Comparison of ENCODE assay signal across 8 cellular contexts in genomic region chr11:2933376-2934056, GRCh38. TPM values are rescaled to one million over a fixed set of nuclear protein-coding genes. Genes with fewer than 3 reads are reported as not detected.
A peak's percentile ranks its signal among the peaks of the same experiment; 100 is the strongest.
DNase-seq lines count a peak whose midpoint lies in the region; ATAC-seq and TF ChIP-seq lines count a peak whose summit lies in the region.

No MANE protein-coding gene starts in this region.

- H3K27ac Mint-ChIP-seq in chondrocyte (ENCODE audit: unreplicated experiment): peak overlapping the region; percentile 83

- H3K4me1 Mint-ChIP-seq in chondrocyte (ENCODE audit: low read depth): peaks cover 28% of the 10 kb centered on the region

- TF ChIP-seq CTCF in chondrocyte (IDR thresholded peaks at IDR 0.05): no peak

- DNase-seq in SKM-1 (lab: John Stamatoyannopoulos, UW; ENCODE audit: unreplicated experiment): peak; percentile 74
- DNase-seq in chondrocyte (ENCODE audit: low spot score): peak; percentile 92
- peak; percentile 34 to 69 for DNase-seq in lung microvascular endothelial cell (ENCODE audit: low read depth in 2 of 2)
- no peak for DNase-seq in NK-92 treated with Interleukin-12 subunit alpha and Interleukin-12 subunit beta, amount 100 ng/mL, for 24 hours (lab: John Stamatoyannopoulos, UW)
- DNase-seq in DMS79 treated with DMSO at 0.1 percent for 48 hours (lab: John Stamatoyannopoulos, UW): no peak
- no peak for DNase-seq in NCI-H526 treated with DMSO at 0.1 percent for 48 hours (lab: John Stamatoyannopoulos, UW)

- H3K4me1 ChIP-seq in ACC112 (ENCODE audit: control insufficient read depth, insufficient read depth, low read length, unreplicated experiment): peaks cover 15% of the 10 kb centered on the region

- peak overlapping the region; percentile 82 for H3K27ac ChIP-seq in ACC112 (ENCODE audit: low read depth, low read length)

- peaks cover 10% of the 10 kb centered on the region for H3K36me3 Mint-ChIP-seq in chondrocyte (ENCODE audit: low read depth)

- no peak overlapping the region for H3K4me3 Mint-ChIP-seq in chondrocyte (ENCODE audit: unreplicated experiment)

- ATAC-seq in GM21825 (IDR thresholded peaks at IDR 0.05; ENCODE audit: unreplicated experiment): peak; percentile 45

- H3K9me3 Mint-ChIP-seq in chondrocyte (ENCODE audit: low read depth): peaks cover 13% of the 10 kb centered on the region

- H2AFZ ChIP-seq in ACC112 (ENCODE audit: low read length, unreplicated experiment): no peak overlapping the region

- peaks cover 7% of the 10 kb centered on the region for H3K79me2 ChIP-seq in ACC112 (ENCODE audit: control insufficient read depth, insufficient read depth, low read length, unreplicated experiment)

- H3K27me3 ChIP-seq in ACC112 (ENCODE audit: insufficient read depth, low read length): no peaks in the 10 kb centered on the region

- peak overlapping the region; percentile 48 for H3K4me3 ChIP-seq in ACC112 (ENCODE audit: low read depth, low read length)

- no peaks in the 10 kb centered on the region for H3K27me3 Mint-ChIP-seq in chondrocyte (ENCODE audit: low read depth)

- peaks cover 4% of the 10 kb centered on the region; the same call in 1 of the 2 replicates for H3K36me3 ChIP-seq in ACC112 (ENCODE audit: insufficient read depth, low read length)

RNA-seq across cellular contexts. Expression of gene PHLDA2, which starts 4.3 kb away (rescaled TPM):
- total RNA-seq in chondrocyte: 63.9 to 69.0 TPM (median 64.4 TPM) in 3 replicates
- 0.40 and 1.7 TPM in 2 replicates for total RNA-seq in lung microvascular endothelial cell

RNA-seq across cellular contexts. Expression of gene CDKN1C, which starts 47.9 kb away (rescaled TPM):
- total RNA-seq in chondrocyte (5.4 to 15.7 TPM (median 14.6 TPM) in 3 replicates), lung microvascular endothelial cell (18.7 and 119 TPM in 2 replicates)

RNA-seq across cellular contexts. Expression of gene NAP1L4, which starts 58.6 kb away (rescaled TPM):
- total RNA-seq in chondrocyte (83.5 to 135 TPM (median 89.5 TPM) in 3 replicates), lung microvascular endothelial cell (87.8 and 103 TPM in 2 replicates)

Comparison
In these comparisons a context has a peak if more than half of its experiments do, and no peak if none do; other contexts are left out.
1. DNase-seq: peak in SKM-1 (single experiment), chondrocyte (single experiment) and lung microvascular endothelial cell (2 of 2); none in NK-92 treated with Interleukin-12 subunit alpha and Interleukin-12 subunit beta, amount 100 ng/mL, for 24 hours (single experiment), DMS79 treated with DMSO at 0.1 percent for 48 hours (single experiment) and NCI-H526 treated with DMSO at 0.1 percent for 48 hours (single experiment).
2. RNA of gene PHLDA2, which starts 4.3 kb away (total RNA-seq): 63.9 to 69.0 TPM in chondrocyte; 0.40 to 1.7 TPM in lung microvascular endothelial cell; every median in the first group is over 10 times any median in the second.